In the genomic region with DNA sequence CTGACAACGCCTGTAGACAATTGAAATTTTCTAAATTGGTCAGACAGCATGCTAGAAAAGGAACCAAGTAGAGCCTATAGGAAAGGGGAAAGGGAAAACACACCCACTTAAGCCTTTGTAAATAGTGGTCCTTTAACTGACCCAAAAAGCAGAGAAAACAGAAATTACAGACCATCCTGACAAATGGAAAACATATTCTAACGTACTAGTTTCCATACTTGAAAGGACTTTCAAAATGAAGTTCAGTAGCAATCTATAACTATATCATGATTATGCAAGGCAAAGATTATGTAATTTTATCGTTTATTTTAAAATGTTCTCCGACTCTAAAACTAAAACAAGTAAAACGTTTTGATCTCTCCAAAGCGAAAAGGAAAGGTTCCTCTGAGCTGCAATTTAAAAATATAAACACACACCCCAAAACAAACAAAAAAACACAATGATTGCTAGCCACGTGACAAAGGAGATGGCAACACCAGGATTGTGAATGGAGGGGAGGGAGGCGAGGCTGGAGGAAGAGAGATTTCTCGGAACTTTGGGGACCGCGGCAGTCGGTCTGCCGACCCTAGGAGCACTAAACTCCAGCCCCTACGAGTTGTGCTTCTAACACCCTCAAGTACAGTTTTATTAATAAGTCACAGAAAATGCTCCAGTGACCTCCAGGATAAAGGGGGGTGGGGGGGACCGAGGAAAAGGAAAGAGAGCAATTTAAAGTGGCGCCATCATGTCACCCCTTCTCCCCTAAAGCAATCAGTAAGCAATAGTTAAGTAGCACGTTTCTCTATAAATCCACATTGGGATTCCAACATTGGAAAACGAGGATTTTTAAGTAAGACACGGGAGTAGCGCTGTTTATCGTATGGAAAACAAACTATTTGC, we compare ENCODE assay signal across 8 cellular contexts. TPM values are rescaled to one million over a fixed set of nuclear protein-coding genes. Genes with fewer than 3 reads are reported as not detected.
DNase-seq lines count a peak whose midpoint lies in the region; ATAC-seq, FAIRE-seq and TF ChIP-seq lines count a peak whose summit lies in the region.

No MANE protein-coding gene starts in this region.

- CTCF ChIA-PET in AG04450 (lab: Charles Lee) = interaction anchor here (0.6 kb wide), 1 partner anchor 133 kb away, joined by 3 read pairs; no protein-coding TSS in a partner anchor

- TF ChIP-seq POLR2A in gastroesophageal sphincter (IDR thresholded peaks at IDR 0.05) = no peak

- peak overlapping the region; percentile 97 for H3K27ac Mint-ChIP-seq in activated T-cell treated with anti-CD3 and anti-CD28 coated beads, Interleukin-2, amount 50 U/mL, for 72 hours

- peaks cover 6 to 7% of the 10 kb centered on the region in 2 donors for H3K36me3 Mint-ChIP-seq in activated T-cell treated with anti-CD3 and anti-CD28 coated beads, Interleukin-2, amount 50 U/mL, for 72 hours (ENCODE audit: insufficient read depth in 2 of 2)

- no peaks in the 10 kb centered on the region for H3K9me3 Mint-ChIP-seq in activated T-cell treated with anti-CD3 and anti-CD28 coated beads, Interleukin-2, amount 50 U/mL, for 72 hours

- H3K27me3 ChIP-seq in AG04450 (ENCODE audit: control insufficient read depth, insufficient read depth, low read length) (no peaks in the 10 kb centered on the region), gastroesophageal sphincter (no peaks in the 10 kb centered on the region), pancreas (no peaks in the 10 kb centered on the region)

- H3K4me3 Mint-ChIP-seq in activated T-cell treated with anti-CD3 and anti-CD28 coated beads, Interleukin-2, amount 50 U/mL, for 72 hours = peak overlapping the region; percentile 92 to 100

- intact Hi-C loops in pancreas (cut with DNase I) = no loop called here

- H3K27me3 Mint-ChIP-seq in activated T-cell treated with anti-CD3 and anti-CD28 coated beads, Interleukin-2, amount 50 U/mL, for 72 hours (ENCODE audit: low read depth) = no peaks in the 10 kb centered on the region

- DNase-seq in AG04450 (ENCODE audit: low read depth, low spot score) = no peak
- peak; percentile 29 for DNase-seq in NCI-H2227 (lab: John Stamatoyannopoulos, UW; ENCODE audit: unreplicated experiment)
- peak; percentile 19 to 39 for DNase-seq in activated T-cell treated with anti-CD3 and anti-CD28 coated beads, Interleukin-2, amount 50 U/mL, for 72 hours
- peak in 2 of 6 donors; percentile 41 to 69 for DNase-seq in pancreas

- no peak for TF ChIP-seq EP300 in gastroesophageal sphincter (IDR thresholded peaks at IDR 0.05)

- H3K27ac ChIP-seq in AG04450 (ENCODE audit: low read depth, low read length) (peak overlapping the region; percentile 68), gastroesophageal sphincter (peak overlapping the region; percentile 97 to 100 (median 100)), pancreas (peak overlapping the region; percentile 96 to 100 (median 99))

- ATAC-seq in activated T-cell treated with anti-CD3 and anti-CD28 coated beads, Interleukin-2, amount 50 U/mL, for 72 hours (replicated peaks in 1 of 2) = no peak
- ATAC-seq in gastroesophageal sphincter = no peak
- ATAC-seq in pancreas = peak in 2 of 4 donors; percentile 11 to 16
- ATAC-seq in GM21576 (IDR thresholded peaks at IDR 0.05; ENCODE audit: unreplicated experiment) = no peak
- ATAC-seq in esophagus mucosa = no peak

- POLR2A ChIA-PET in AG04450 (lab: Yijun Ruan, JAX) = interaction anchor here (0.6 kb wide), 1 partner anchor 144 kb away, joined by 11 read pairs; no protein-coding TSS in a partner anchor

- WGBS in gastroesophageal sphincter (ENCODE audit: low coverage in 1 of 2), 2 donors = 0 to 1% methylated on average over 21 of the region's 21 CpGs
- WGBS in pancreas, 2 donors = 0% methylated on average over 21 of the region's 21 CpGs

- peaks cover 0 to 72% (median 33%) of the 10 kb centered on the region in 3 donors for H3K4me1 ChIP-seq in gastroesophageal sphincter
- peaks cover 21 to 58% (median 50%) of the 10 kb centered on the region in 3 donors for H3K4me1 ChIP-seq in pancreas

- no peaks in the 10 kb centered on the region for H3K36me3 ChIP-seq in gastroesophageal sphincter
- no peaks in the 10 kb centered on the region for H3K36me3 ChIP-seq in pancreas

- peaks cover 68% of the 10 kb centered on the region for H3K4me1 Mint-ChIP-seq in activated T-cell treated with anti-CD3 and anti-CD28 coated beads, Interleukin-2, amount 50 U/mL, for 72 hours (ENCODE audit: low read depth)

- TF ChIP-seq CTCF in AG04450 (IDR thresholded peaks at IDR 0.05; ENCODE audit: low read depth, low read length) (no peak), gastroesophageal sphincter (IDR thresholded peaks at IDR 0.05) (no peak), pancreas (IDR thresholded peaks at IDR 0.05) (no peak)

- H3K4me3 ChIP-seq in AG04450 (ENCODE audit: low read depth, low read length) (peak overlapping the region; percentile 86), GM08714 (ENCODE audit: low read length) (peak overlapping the region; percentile 98), gastroesophageal sphincter (peak overlapping the region; percentile 83 to 95), pancreas (peak overlapping the region; percentile 70 to 94 (median 88))

- H3K9me3 ChIP-seq in AG04450 (ENCODE audit: control insufficient read depth, insufficient read depth, low read length) = no peaks in the 10 kb centered on the region
- H3K9me3 ChIP-seq in gastroesophageal sphincter = no peaks in the 10 kb centered on the region
- H3K9me3 ChIP-seq in pancreas = no peaks in the 10 kb centered on the region

- FAIRE-seq in pancreas (lab: Jason Lieb, UNC) = no peak

RNA-seq across cellular contexts. Expression of a gene that starts 1.7 kb away (rescaled TPM):
- 15.6 and 27.0 TPM in 2 replicates for polyA plus RNA-seq in AG04450 (2011; rRNA removed)
- polyA minus RNA-seq in AG04450 (2011; rRNA and poly(A)+ RNA removed) = 94.2 and 95.8 TPM in 2 replicates
- 100 to 1,000 TPM in 1 of 2 donors, 10 to 100 TPM in 1; 73.5 to 130 TPM for total RNA-seq in activated T-cell treated with anti-CD3 and anti-CD28 coated beads, Interleukin-2, amount 50 U/mL, for 72 hours
- 10 to 100 TPM; 57.7 to 91.2 (median 75.1) TPM for total RNA-seq in gastroesophageal sphincter
- 10 to 100 TPM; 35.3 to 86.6 (median 48.9) TPM for total RNA-seq in pancreas
- 10 to 100 TPM; 24.6 to 30.3 TPM for polyA plus RNA-seq in pancreas
- 56.2 TPM for total RNA-seq in esophagus mucosa
